ENCODE assay signal across 11 cellular contexts in genomic region chr10:123133511-123133910, GRCh38. TPM values are rescaled to one million over a fixed set of nuclear protein-coding genes. Genes with fewer than 3 reads are reported as not detected.
DNase-seq lines count a peak whose midpoint lies in the region; ATAC-seq and TF ChIP-seq lines count a peak whose summit lies in the region.
"Had no signal": no experiment of that assay in that cellular context is flagged by ENCODE, and none has a peak within 500 bp of the region (broad histone marks: within the 10 kb centered on the region; RNA-seq: fewer than 3 reads in every experiment).

No MANE protein-coding gene starts in this region.

- TF ChIP-seq CTCF in left ventricle myocardium inferior (IDR thresholded peaks at IDR 0.05; ENCODE audit: borderline replicate concordance): no peak
- no peak for TF ChIP-seq CTCF in OCI-LY3 (IDR thresholded peaks at IDR 0.05; ENCODE audit: low read depth, low read length)
- no peak for TF ChIP-seq CTCF in type B pancreatic cell (conservative IDR thresholded peaks at IDR 0.05)

- H3K27me3 Mint-ChIP-seq in immature natural killer cell (ENCODE audit: low read depth in 3 of 3) (peaks cover 35 to 62% (median 41%) of the 10 kb centered on the region in 3 donors), type B pancreatic cell (peaks cover 86% of the 10 kb centered on the region)

- intact Hi-C loops in left ventricle myocardium inferior (cut with micrococcal nuclease) (loop anchor here (5.0 kb wide), 1 partner anchor 424 kb away; no protein-coding TSS in a partner anchor), cardiac septum (cut with DNase I) (no loop called here)

- H3K27ac Mint-ChIP-seq in immature natural killer cell: peak overlapping the region in 1 of 6 donors; percentile 55
- no peak overlapping the region for H3K27ac Mint-ChIP-seq in type B pancreatic cell

- H3K27me3 ChIP-seq in left ventricle myocardium inferior (ENCODE audit: low read depth): peaks cover 100% of the 10 kb centered on the region
- peaks cover 6% of the 10 kb centered on the region; the same call in 1 of the 2 replicates for H3K27me3 ChIP-seq in OCI-LY3 (ENCODE audit: low read depth, low read length)

- H2AFZ ChIP-seq in OCI-LY3 (ENCODE audit: low read depth, low read length): 0 out of 2 replicates have a peak overlapping the region, but pooled peaks have one; percentile 94

- H3K9me3 Mint-ChIP-seq in immature natural killer cell: peaks cover 0 to 3% (median 0%) of the 10 kb centered on the region in 6 donors
- no peaks in the 10 kb centered on the region for H3K9me3 Mint-ChIP-seq in type B pancreatic cell

- H3K4me3 Mint-ChIP-seq in immature natural killer cell (peak overlapping the region in 3 of 5 donors; percentile 27 to 69 (median 49)), type B pancreatic cell (peak overlapping the region; percentile 49)

- peak overlapping the region; percentile 49 for H3K4me3 ChIP-seq in left ventricle myocardium inferior
- H3K4me3 ChIP-seq in OCI-LY3 (ENCODE audit: low read length): peak overlapping the region; percentile 82
- H3K4me3 ChIP-seq: mucosa of descending colon had no signal

- no peak for ATAC-seq in GM21717 (IDR thresholded peaks at IDR 0.05; ENCODE audit: unreplicated experiment)

- H3K36me3 Mint-ChIP-seq in immature natural killer cell: peaks cover 0 to 3% (median 0%) of the 10 kb centered on the region in 3 donors
- H3K36me3 Mint-ChIP-seq in type B pancreatic cell: no peaks in the 10 kb centered on the region

- H3K4me1 Mint-ChIP-seq in immature natural killer cell (peaks cover 30 to 32% of the 10 kb centered on the region in 2 donors), type B pancreatic cell (ENCODE audit: unreplicated experiment) (peaks cover 7% of the 10 kb centered on the region)

- H3K27ac ChIP-seq in left ventricle myocardium inferior (replicated peaks): no peak overlapping the region
- no peak overlapping the region for H3K27ac ChIP-seq in OCI-LY3 (ENCODE audit: low read length)
- H3K27ac ChIP-seq: RWPE1, VCaP had no signal

- H3K9me3 ChIP-seq in left ventricle myocardium inferior (replicated peaks) (peaks cover 1% of the 10 kb centered on the region), OCI-LY3 (ENCODE audit: insufficient read depth, low read length) (no peaks in the 10 kb centered on the region)
- H3K9me3 ChIP-seq: mucosa of descending colon had no signal

- H3K36me3 ChIP-seq in left ventricle myocardium inferior (no peaks in the 10 kb centered on the region), OCI-LY3 (replicated peaks; ENCODE audit: low read depth, low read length) (no peaks in the 10 kb centered on the region)

- H3K9ac ChIP-seq in OCI-LY3 (ENCODE audit: low read length): peak overlapping the region; percentile 35

- peaks cover 58% of the 10 kb centered on the region for H3K4me1 ChIP-seq in left ventricle myocardium inferior
- no peaks in the 10 kb centered on the region for H3K4me1 ChIP-seq in OCI-LY3 (ENCODE audit: low read length)

- no peaks in the 10 kb centered on the region for H3K79me2 ChIP-seq in OCI-LY3 (ENCODE audit: low read length)

- peak overlapping the region; percentile 90 for H3K4me2 ChIP-seq in OCI-LY3 (ENCODE audit: low read length)

- H4K20me1 ChIP-seq in OCI-LY3 (ENCODE audit: insufficient read depth, low read length): no peaks in the 10 kb centered on the region

- DNase-seq in left ventricle myocardium inferior (no peak), cardiac septum (ENCODE audit: low spot score) (no peak), immature natural killer cell (no peak), type B pancreatic cell (ENCODE audit: extremely low spot score, unreplicated experiment) (no peak), GF-D8 (lab: John Stamatoyannopoulos, UW) (no peak), NCI-H2029 (lab: John Stamatoyannopoulos, UW) (no peak)

RNA-seq across cellular contexts. Expression of gene HMX3, which starts 2.3 kb away (rescaled TPM):
- total RNA-seq in left ventricle myocardium inferior (not detected), cardiac septum (not detected), type B pancreatic cell (ENCODE audit: low replicate concordance) (0.77 TPM in 1 of 2 replicates, not detected in the other)
- not detected for polyA plus RNA-seq in immature natural killer cell

RNA-seq across cellular contexts. Expression of gene HMX2, which starts 14.4 kb away (rescaled TPM):
- total RNA-seq in left ventricle myocardium inferior (not detected), cardiac septum (not detected), type B pancreatic cell (ENCODE audit: low replicate concordance) (0.19 TPM in 1 of 2 replicates, not detected in the other)
- not detected for polyA plus RNA-seq in immature natural killer cell

RNA-seq across cellular contexts. Expression of gene BUB3, which starts 20.7 kb away (rescaled TPM):
- total RNA-seq in left ventricle myocardium inferior (33.5 TPM), cardiac septum (30.6 TPM), type B pancreatic cell (ENCODE audit: low replicate concordance) (74.2 and 124 TPM in 2 replicates)
- polyA plus RNA-seq in immature natural killer cell: 100 to 1,000 TPM; 203 to 348 (median 203) TPM
